In genomic region chr4:169345207-169345788, GRCh38 we compare ENCODE assay signal across 12 cellular contexts.
DNase-seq lines count a peak whose midpoint lies in the region; ATAC-seq, FAIRE-seq and TF ChIP-seq lines count a peak whose summit lies in the region.
"Had no signal": no experiment of that assay in that cellular context is flagged by ENCODE, and none has a peak within 500 bp of the region (broad histone marks: within the 10 kb centered on the region; RNA-seq: fewer than 3 reads in every experiment).

No MANE protein-coding gene starts in this region.

- in situ Hi-C loops in brain microvascular endothelial cell (cut with HindIII; ENCODE audit: low pct_ligation_motif_present, low sequenced_read_pairs), result no loop called here

- H3K9me3 Mint-ChIP-seq in chondrocyte (ENCODE audit: low read depth), result no peaks in the 10 kb centered on the region
- H3K9me3 Mint-ChIP-seq: activated naive CD4-positive, alpha-beta T cell treated with anti-CD3 and anti-CD28 coated beads, Interleukin-2, amount 50 U/mL, for 24 hours had no signal

- no peak overlapping the region for H2AFZ ChIP-seq in keratinocyte (ENCODE audit: control insufficient read depth, low read length)

- no peak for FAIRE-seq in keratinocyte (lab: Jason Lieb, UNC)
- FAIRE-seq: GM12878 had no signal

- H3K36me3 ChIP-seq in brain microvascular endothelial cell (replicated peaks) (no peaks in the 10 kb centered on the region), keratinocyte (ENCODE audit: control insufficient read depth in 2 of 2, extremely low read depth in 1 of 2, insufficient read depth in 2 of 2, low read length in 2 of 2) (no peaks in the 10 kb centered on the region)

- H3K27ac ChIP-seq in brain microvascular endothelial cell (no peak overlapping the region), keratinocyte (ENCODE audit: control insufficient read depth, insufficient read depth, low read length) (peak overlapping the region; percentile 34)

- no peak overlapping the region for H3K4me3 Mint-ChIP-seq in chondrocyte (ENCODE audit: unreplicated experiment)
- H3K4me3 Mint-ChIP-seq: activated naive CD4-positive, alpha-beta T cell treated with anti-CD3 and anti-CD28 coated beads, Interleukin-2, amount 50 U/mL, for 24 hours; CD4-positive, CD25-positive, alpha-beta regulatory T cell had no signal

- H3K4me2 ChIP-seq in keratinocyte (ENCODE audit: control insufficient read depth, extremely low read depth, insufficient read depth, low read depth, low read length), result no peak overlapping the region

- H3K9ac ChIP-seq in keratinocyte (ENCODE audit: control insufficient read depth, extremely low read depth, insufficient read depth, low read length), result no peak overlapping the region

- H3K36me3 Mint-ChIP-seq in chondrocyte (ENCODE audit: low read depth), result no peaks in the 10 kb centered on the region
- H3K36me3 Mint-ChIP-seq: activated naive CD4-positive, alpha-beta T cell treated with anti-CD3 and anti-CD28 coated beads, Interleukin-2, amount 50 U/mL, for 24 hours; CD4-positive, CD25-positive, alpha-beta regulatory T cell had no signal

- no peaks in the 10 kb centered on the region for H3K4me1 Mint-ChIP-seq in chondrocyte (ENCODE audit: low read depth)
- H3K4me1 Mint-ChIP-seq: activated naive CD4-positive, alpha-beta T cell treated with anti-CD3 and anti-CD28 coated beads, Interleukin-2, amount 50 U/mL, for 24 hours; CD4-positive, CD25-positive, alpha-beta regulatory T cell had no signal

- H3K4me3 ChIP-seq in brain microvascular endothelial cell (ENCODE audit: low read depth, low read length) (no peak overlapping the region), keratinocyte (ENCODE audit: control insufficient read depth in 2 of 3, extremely low read depth in 1 of 3, insufficient read depth in 2 of 3, low read depth in 1 of 3, low read length in 3 of 3) (no peak overlapping the region)
- H3K4me3 ChIP-seq: GM12878 had no signal

- dilution Hi-C loops in keratinocyte (cut with MboI; ENCODE audit: extremely low pct_ligation_motif_present, low sequenced_read_pairs), result no loop called here

- peak; percentile 23 for DNase-seq in AG08396 (ENCODE audit: low spot score)
- peak; percentile 14 for DNase-seq in HT-29 (ENCODE audit: low spot score)
- DNase-seq in brain microvascular endothelial cell, result peak; percentile 23
- DNase-seq in keratinocyte (ENCODE audit: low read depth, low spot score), result peak; percentile 56
- no peak for DNase-seq in activated CD4-positive, CD25-positive, alpha-beta regulatory T cell (lab: John Stamatoyannopoulos, UW)
- no peak for DNase-seq in chondrocyte (ENCODE audit: low spot score)
- no peak for DNase-seq in SK-N-DZ (ENCODE audit: low spot score)
- DNase-seq: activated CD4-positive, alpha-beta T cell treated with anti-CD3 and anti-CD28 coated beads for 1 hour; CD4-positive, CD25-positive, alpha-beta regulatory T cell had no signal

- H3K9me3 ChIP-seq in keratinocyte (ENCODE audit: control insufficient read depth, low read depth, low read length), result no peaks in the 10 kb centered on the region

- no peaks in the 10 kb centered on the region for H4K20me1 ChIP-seq in keratinocyte (ENCODE audit: control insufficient read depth, extremely low read depth, insufficient read depth, low read length)

- H3K27me3 Mint-ChIP-seq in chondrocyte (ENCODE audit: low read depth), result no peaks in the 10 kb centered on the region
- H3K27me3 Mint-ChIP-seq: activated naive CD4-positive, alpha-beta T cell treated with anti-CD3 and anti-CD28 coated beads, Interleukin-2, amount 50 U/mL, for 24 hours had no signal

- H3K4me1 ChIP-seq in keratinocyte (ENCODE audit: control insufficient read depth, extremely low read depth, insufficient read depth, low read length), result peaks cover 11% of the 10 kb centered on the region

- no peak overlapping the region for H3K27ac Mint-ChIP-seq in chondrocyte (ENCODE audit: unreplicated experiment)
- H3K27ac Mint-ChIP-seq: activated naive CD4-positive, alpha-beta T cell treated with anti-CD3 and anti-CD28 coated beads, Interleukin-2, amount 50 U/mL, for 24 hours had no signal

- no peaks in the 10 kb centered on the region for H3K79me2 ChIP-seq in keratinocyte (ENCODE audit: control insufficient read depth, insufficient read depth, low read length)

- no peak for ATAC-seq in HG02642 (IDR thresholded peaks at IDR 0.05; ENCODE audit: poor library complexity, unreplicated experiment)
- ATAC-seq: GM12878 had no signal

- TF ChIP-seq CTCF in brain microvascular endothelial cell (IDR thresholded peaks at IDR 0.05; ENCODE audit: low read depth, low read length, missing control alignments) (no peak), keratinocyte (optimal IDR thresholded peaks at IDR 0.05 in 1 of 3, IDR thresholded peaks at IDR 0.05 in 1 of 3, conservative IDR thresholded peaks at IDR 0.05 in 1 of 3; ENCODE audit: extremely low read depth in 1 of 3, insufficient read depth in 2 of 3, low read length in 3 of 3) (no peak), chondrocyte (IDR thresholded peaks at IDR 0.05) (no peak)

- H3K9me1 ChIP-seq in keratinocyte (ENCODE audit: control insufficient read depth, extremely low read depth, insufficient read depth, low read length), result no peaks in the 10 kb centered on the region

- H3K27me3 ChIP-seq in brain microvascular endothelial cell (replicated peaks) (no peaks in the 10 kb centered on the region), keratinocyte (ENCODE audit: control insufficient read depth, extremely low read depth, insufficient read depth, low read length) (no peaks in the 10 kb centered on the region)

Comparison
In these comparisons a context has a peak if more than half of its experiments do, and no peak if none do; other contexts are left out.
1. DNase-seq: peak in AG08396 (single experiment), HT-29 (single experiment), brain microvascular endothelial cell (single experiment) and keratinocyte (single experiment); none in activated CD4-positive, CD25-positive, alpha-beta regulatory T cell (0 of 4), chondrocyte (single experiment) and SK-N-DZ (single experiment).